ENCODE assay signal across 15 cellular contexts in genomic region chr6:137910424-137910834, GRCh38. TPM values are rescaled to one million over a fixed set of nuclear protein-coding genes. Genes with fewer than 3 reads are reported as not detected.
DNase-seq lines count a peak whose midpoint lies in the region; ATAC-seq lines count a peak whose summit lies in the region.
"Had no signal": no experiment of that assay in that cellular context is flagged by ENCODE, and none has a peak within 500 bp of the region (broad histone marks: within the 10 kb centered on the region; RNA-seq: fewer than 3 reads in every experiment).

No MANE protein-coding gene starts in this region.

- H3K4me1 Mint-ChIP-seq in activated naive CD8-positive, alpha-beta T cell treated with anti-CD3 and anti-CD28 coated beads, Interleukin-2, amount 50 U/mL, for 24 hours, result peaks cover 71% of the 10 kb centered on the region

- no peak overlapping the region for H3K4me3 ChIP-seq in BLaER1
- H3K4me3 ChIP-seq: SK-N-MC had no signal

- no peaks in the 10 kb centered on the region for H3K36me3 ChIP-seq in BLaER1

- H3K9me3 Mint-ChIP-seq in activated naive CD8-positive, alpha-beta T cell treated with anti-CD3 and anti-CD28 coated beads, Interleukin-2, amount 50 U/mL, for 24 hours, result peaks cover 30% of the 10 kb centered on the region
- H3K9me3 Mint-ChIP-seq in activated naive CD4-positive, alpha-beta T cell treated with anti-CD3 and anti-CD28 coated beads, Interleukin-2, amount 50 U/mL, for 72 hours, result peaks cover 12 to 30% of the 10 kb centered on the region in 2 donors

- ATAC-seq in activated naive CD8-positive, alpha-beta T cell treated with anti-CD3 and anti-CD28 coated beads, Interleukin-2, amount 50 U/mL, for 24 hours, result no peak
- no peak for ATAC-seq in activated naive CD4-positive, alpha-beta T cell treated with anti-CD3 and anti-CD28 coated beads, Interleukin-2, amount 50 U/mL, for 72 hours

- no peak overlapping the region for H3K4me3 Mint-ChIP-seq in activated naive CD8-positive, alpha-beta T cell treated with anti-CD3 and anti-CD28 coated beads, Interleukin-2, amount 50 U/mL, for 24 hours
- H3K4me3 Mint-ChIP-seq: activated CD4-positive, alpha-beta T cell treated with anti-CD3 and anti-CD28 coated beads, Interleukin-2, amount 10 ng/mL, durations not matched to agents 7 days and 5 days had no signal

- H3K4me1 ChIP-seq in BLaER1, result peaks cover 50% of the 10 kb centered on the region

- no peak overlapping the region for H3K9ac ChIP-seq in BLaER1

- H4K20me1 ChIP-seq in BLaER1, result no peaks in the 10 kb centered on the region

- H3K4me2 ChIP-seq in BLaER1, result peak overlapping the region; percentile 37

- H3K27ac Mint-ChIP-seq in activated naive CD8-positive, alpha-beta T cell treated with anti-CD3 and anti-CD28 coated beads, Interleukin-2, amount 50 U/mL, for 24 hours, result peak overlapping the region; percentile 91
- H3K27ac Mint-ChIP-seq in activated naive CD4-positive, alpha-beta T cell treated with anti-CD3 and anti-CD28 coated beads, Interleukin-2, amount 50 U/mL, for 72 hours, result no peak overlapping the region
- H3K27ac Mint-ChIP-seq: activated CD4-positive, alpha-beta T cell treated with anti-CD3 and anti-CD28 coated beads, Interleukin-2, amount 10 ng/mL, durations not matched to agents 7 days and 5 days had no signal

- in situ Hi-C loops in KBM-7 (cut with MboI; ENCODE audit: low pct_unique_long_range_greater_than_20kb, low sequenced_read_pairs), result no loop called here

- peaks cover 22% of the 10 kb centered on the region for H3K9me3 ChIP-seq in BLaER1

- H3K27me3 Mint-ChIP-seq in activated naive CD8-positive, alpha-beta T cell treated with anti-CD3 and anti-CD28 coated beads, Interleukin-2, amount 50 U/mL, for 24 hours, result no peaks in the 10 kb centered on the region
- H3K27me3 Mint-ChIP-seq: activated CD4-positive, alpha-beta T cell treated with anti-CD3 and anti-CD28 coated beads, Interleukin-2, amount 10 ng/mL, durations not matched to agents 7 days and 5 days had no signal

- peaks cover 8% of the 10 kb centered on the region for H3K36me3 Mint-ChIP-seq in activated naive CD8-positive, alpha-beta T cell treated with anti-CD3 and anti-CD28 coated beads, Interleukin-2, amount 50 U/mL, for 24 hours (ENCODE audit: low read depth)
- H3K36me3 Mint-ChIP-seq in activated naive CD4-positive, alpha-beta T cell treated with anti-CD3 and anti-CD28 coated beads, Interleukin-2, amount 50 U/mL, for 72 hours, result peaks cover 22 to 30% of the 10 kb centered on the region in 2 donors

- peak; percentile 77 for DNase-seq in KBM-7
- DNase-seq in activated naive CD8-positive, alpha-beta T cell treated with anti-CD3 and anti-CD28 coated beads, Interleukin-2, amount 50 U/mL, for 24 hours, result no peak
- peak; percentile 29 for DNase-seq in medulla oblongata (ENCODE audit: extremely low spot score)
- DNase-seq in NCI-H748 (lab: John Stamatoyannopoulos, UW; ENCODE audit: unreplicated experiment), result no peak
- DNase-seq in A172 (ENCODE audit: low spot score), result no peak
- DNase-seq in activated naive CD4-positive, alpha-beta T cell treated with anti-CD3 and anti-CD28 coated beads, Interleukin-2, amount 50 U/mL, for 72 hours (ENCODE audit: low spot score in 2 of 2), result no peak
- no peak for DNase-seq in NCI-H526 treated with DMSO at 0.1 percent for 48 hours (lab: John Stamatoyannopoulos, UW)
- DNase-seq: activated CD4-positive, alpha-beta T cell treated with anti-CD3 and anti-CD28 coated beads, Interleukin-2, amount 10 ng/mL, durations not matched to agents 7 days and 5 days; activated naive CD4-positive, alpha-beta T cell; cerebellar nuclear complex; islet precursor cell; NCI-H1092; NCI-H446 treated with DMSO at 0.1 percent for 48 hours had no signal

- no peaks in the 10 kb centered on the region for H3K27me3 ChIP-seq in BLaER1

- H3K27ac ChIP-seq in BLaER1, result no peak overlapping the region
- H3K27ac ChIP-seq: SK-N-MC had no signal

RNA-seq across cellular contexts. Expression of gene TNFAIP3, which starts 43.4 kb away (rescaled TPM):
- 1.2 and 1.6 TPM in 2 replicates for total RNA-seq in A172 (2014; rRNA removed; shearing (Covaris generic))
- 100 to 1,000 TPM; 217 to 268 TPM for total RNA-seq in activated naive CD4-positive, alpha-beta T cell treated with anti-CD3 and anti-CD28 coated beads, Interleukin-2, amount 50 U/mL, for 72 hours

Comparison
In these comparisons a context has a peak if more than half of its experiments do, and no peak if none do; other contexts are left out.
1. DNase-seq: peak in KBM-7 (single experiment) and medulla oblongata (single experiment); none in activated naive CD8-positive, alpha-beta T cell treated with anti-CD3 and anti-CD28 coated beads, Interleukin-2, amount 50 U/mL, for 24 hours (single experiment), NCI-H748 (single experiment), A172 (single experiment), activated naive CD4-positive, alpha-beta T cell treated with anti-CD3 and anti-CD28 coated beads, Interleukin-2, amount 50 U/mL, for 72 hours (0 of 2) and NCI-H526 treated with DMSO at 0.1 percent for 48 hours (single experiment).
2. RNA of gene TNFAIP3, which starts 43.4 kb away (total RNA-seq): 217 to 268 TPM in activated naive CD4-positive, alpha-beta T cell treated with anti-CD3 and anti-CD28 coated beads, Interleukin-2, amount 50 U/mL, for 72 hours; 1.2 to 1.6 TPM in A172; every median in the first group is over 10 times any median in the second.